14 cellular contexts compared by ENCODE assay signal in the genomic region with DNA sequence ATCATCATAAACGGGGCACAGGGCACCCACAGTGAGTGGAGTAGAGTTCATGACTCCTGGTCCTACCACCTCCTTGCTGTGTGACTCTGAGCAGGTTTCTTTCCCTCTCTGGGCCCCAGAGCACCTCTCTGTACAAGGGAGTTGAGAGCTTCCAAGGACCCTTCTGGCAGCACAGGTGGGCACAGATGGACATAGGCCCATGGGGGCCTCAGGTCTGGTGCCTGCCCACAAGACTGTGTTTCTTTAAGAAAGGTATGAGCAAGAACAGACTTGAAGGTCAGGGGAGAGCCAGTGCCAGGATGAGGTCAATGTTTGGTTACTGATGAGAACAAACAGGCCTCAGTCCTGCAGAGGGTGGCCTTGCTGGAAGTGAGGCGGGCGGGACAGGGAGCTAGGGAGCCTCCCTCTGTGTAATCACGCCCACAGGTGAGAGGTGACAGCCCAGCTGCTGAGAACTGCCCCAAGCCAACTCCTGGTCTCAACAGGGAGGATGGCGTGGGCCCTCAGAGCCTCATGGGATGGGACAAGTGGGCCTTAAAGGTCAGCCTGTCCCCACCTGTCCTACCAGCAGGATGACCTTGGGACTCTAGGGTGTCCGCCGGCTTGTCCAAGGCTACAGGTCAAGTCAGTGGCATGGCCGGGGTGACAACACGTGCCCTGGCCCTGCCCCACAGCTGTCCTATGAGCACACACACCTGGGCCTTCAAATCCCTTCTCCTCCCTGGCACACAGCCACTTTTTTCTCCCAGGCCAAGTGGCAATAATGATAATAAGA. TPM values are rescaled to one million over a fixed set of nuclear protein-coding genes. Genes with fewer than 3 reads are reported as not detected.
DNase-seq lines count a peak whose midpoint lies in the region; ATAC-seq and TF ChIP-seq lines count a peak whose summit lies in the region.
"Had no signal": no experiment of that assay in that cellular context is flagged by ENCODE, and none has a peak within 500 bp of the region (broad histone marks: within the 10 kb centered on the region; RNA-seq: fewer than 3 reads in every experiment).

No MANE protein-coding gene starts in this region.

- H3K27ac ChIP-seq in body of pancreas (peak overlapping the region; percentile 91 to 98 (median 95)), left lung (no peak overlapping the region), stomach (peak overlapping the region; percentile 63 to 87 (median 83))
- H3K27ac ChIP-seq: BLaER1 treated with 17β-estradiol and CSF1 and Interleukin-3, amounts not matched to agents 10 nM and 100 nM; neural progenitor cell had no signal

- H3K4me3 ChIP-seq in body of pancreas (no peak overlapping the region), left lung (no peak overlapping the region), stomach (no peak overlapping the region)
- H3K4me3 ChIP-seq: BLaER1 treated with 17β-estradiol and CSF1 and Interleukin-3, amounts not matched to agents 10 nM and 100 nM; neural progenitor cell had no signal

- H3K4me1 ChIP-seq in body of pancreas (peaks cover 90% of the 10 kb centered on the region), left lung (peaks cover 0 to 5% of the 10 kb centered on the region in 2 donors), stomach (peaks cover 45 to 82% (median 64%) of the 10 kb centered on the region in 4 donors)

- WGBS in body of pancreas, 2 donors: 12 to 31% methylated on average over 7 to 9 of the region's 9 CpGs
- 36 to 64% (median 43%) methylated on average over 9 of the region's 9 CpGs for WGBS in stomach, 5 donors

- H3K27me3 ChIP-seq in body of pancreas: no peaks in the 10 kb centered on the region
- no peaks in the 10 kb centered on the region for H3K27me3 ChIP-seq in left lung
- H3K27me3 ChIP-seq in stomach: no peaks in the 10 kb centered on the region
- H3K27me3 ChIP-seq: neural progenitor cell had no signal

- ATAC-seq in body of pancreas: peak; percentile 88
- ATAC-seq in left lung: peak; percentile 66
- ATAC-seq: activated T-cell treated with anti-CD3 and anti-CD28 coated beads, Interleukin-2, amount 50 U/mL, for 72 hours had no signal

- intact Hi-C loops in body of pancreas (cut with DNase I) (no loop called here), left lung (cut with DNase I) (no loop called here), stomach (cut with DNase I; ENCODE audit: low total_unique reads) (no loop called here), posterior cingulate gyrus (cut with DNase I) (no loop called here)

- H3K9me3 ChIP-seq in body of pancreas (no peaks in the 10 kb centered on the region), left lung (no peaks in the 10 kb centered on the region), stomach (no peaks in the 10 kb centered on the region)
- H3K9me3 ChIP-seq: BLaER1 treated with 17β-estradiol and CSF1 and Interleukin-3, amounts not matched to agents 10 nM and 100 nM had no signal

- H3K36me3 ChIP-seq in body of pancreas (replicated peaks in 1 of 2; ENCODE audit: insufficient read depth in 1 of 2, low read depth in 2 of 2) (no peaks in the 10 kb centered on the region), left lung (no peaks in the 10 kb centered on the region), stomach (no peaks in the 10 kb centered on the region)
- H3K36me3 ChIP-seq: BLaER1 treated with 17β-estradiol and CSF1 and Interleukin-3, amounts not matched to agents 10 nM and 100 nM; neural progenitor cell had no signal

- TF ChIP-seq CTCF in body of pancreas (IDR thresholded peaks at IDR 0.05) (no peak), left lung (IDR thresholded peaks at IDR 0.05) (no peak), stomach (IDR thresholded peaks at IDR 0.05) (no peak)

- TF ChIP-seq EP300 in stomach (IDR thresholded peaks at IDR 0.05): no peak

- TF ChIP-seq POLR2A in body of pancreas (IDR thresholded peaks at IDR 0.05): peak in 1 of 3 donors; percentile 19
- TF ChIP-seq POLR2A in stomach (IDR thresholded peaks at IDR 0.05): no peak

- DNase-seq in HuH-7.5 (ENCODE audit: low spot score): peak; percentile 66
- DNase-seq in body of pancreas: peak; percentile 93 to 98 (median 96)
- DNase-seq in left lung: no peak
- peak; percentile 88 for DNase-seq in stomach
- DNase-seq in posterior cingulate gyrus: no peak
- no peak for DNase-seq in NCI-H2107 (lab: John Stamatoyannopoulos, UW)
- DNase-seq in activated CD8-positive, alpha-beta memory T cell treated with anti-CD3 and anti-CD28 coated beads, Interleukin-2, amount 50 U/mL, for 48 hours: no peak
- DNase-seq: activated CD4-positive, alpha-beta T cell treated with anti-CD3 and anti-CD28 coated beads, Interleukin-2, amount 50 U/mL, for 48 hours; activated T-cell treated with anti-CD3 and anti-CD28 coated beads, Interleukin-2, amount 50 U/mL, for 72 hours; NCI-H187 treated with DMSO at 0.1 percent for 48 hours; NCI-H748 treated with DMSO at 0.1 percent for 48 hours; T1000 had no signal

RNA-seq across cellular contexts. Expression of a gene that starts 49.1 kb away (rescaled TPM):
- 10 to 100 TPM in 1 of 2 donors, 1 to 10 TPM in 1; 8.9 to 10.1 TPM for total RNA-seq in body of pancreas
- 10 to 100 TPM; 16.4 to 19.0 TPM for total RNA-seq in left lung
- 10 to 100 TPM; 10.5 to 28.6 (median 14.5) TPM for total RNA-seq in stomach
- polyA plus RNA-seq in stomach: 10 to 100 TPM; 11.4 to 20.1 (median 17.3) TPM

Comparison
In these comparisons a context has a peak if more than half of its experiments do, and no peak if none do; other contexts are left out.
1. DNase-seq: peak in HuH-7.5 (single experiment), body of pancreas (4 of 4) and stomach (single experiment); none in left lung (0 of 2), posterior cingulate gyrus (0 of 10), NCI-H2107 (single experiment) and activated CD8-positive, alpha-beta memory T cell treated with anti-CD3 and anti-CD28 coated beads, Interleukin-2, amount 50 U/mL, for 48 hours (single experiment).
2. H3K27ac ChIP-seq: peak in body of pancreas (4 of 4) and stomach (5 of 5); none in left lung (0 of 2).